In genomic region chr12:14238224-14238792, GRCh38 we compare ENCODE assay signal across 8 cellular contexts.
DNase-seq lines count a peak whose midpoint lies in the region; ATAC-seq and TF ChIP-seq lines count a peak whose summit lies in the region.

No MANE protein-coding gene starts in this region.

- TF ChIP-seq CTCF in fibroblast of mammary gland (conservative IDR thresholded peaks at IDR 0.05; ENCODE audit: control insufficient read depth, insufficient read depth, low read depth, low read length): peak; percentile 59

- ATAC-seq in Right ventricle myocardium inferior: peak; percentile 59
- ATAC-seq in sciatic nerve: peak; percentile 72
- ATAC-seq in GM21367 (IDR thresholded peaks at IDR 0.05; ENCODE audit: unreplicated experiment): no peak

- DNase-seq in Right ventricle myocardium inferior (ENCODE audit: missing footprints) (no peak), cardiac septum (ENCODE audit: low spot score) (no peak), RPMI8226 (peak; percentile 17), fibroblast of mammary gland (ENCODE audit: low read depth) (peak; percentile 57), sciatic nerve (ENCODE audit: low spot score) (no peak), 8988T (no peak), anterior cingulate cortex (lab: John Stamatoyannopoulos, UW) (no peak)

- intact Hi-C loops in Right ventricle myocardium inferior (cut with DNase I): loop anchor here (2.0 to 5.0 kb wide), 4 partner anchors 179 to 479 kb away; no protein-coding TSS in a partner anchor
- intact Hi-C loops in cardiac septum (cut with DNase I): loop anchor here (5.0 to 10.0 kb wide), 2 partner anchors 276 to 424 kb away; no protein-coding TSS in a partner anchor
- intact Hi-C loops in sciatic nerve (cut with DNase I): no loop called here

- no peak overlapping the region for H3K4me3 ChIP-seq in fibroblast of mammary gland (ENCODE audit: control insufficient read depth, low read depth, low read length)

Comparison
In these comparisons a context has a peak if more than half of its experiments do, and no peak if none do; other contexts are left out.
1. DNase-seq: peak in RPMI8226 (single experiment) and fibroblast of mammary gland (single experiment); none in Right ventricle myocardium inferior (single experiment), cardiac septum (single experiment), sciatic nerve (single experiment), 8988T (single experiment) and anterior cingulate cortex (0 of 58).